1 cellular context compared by ENCODE assay signal in the genomic region with DNA sequence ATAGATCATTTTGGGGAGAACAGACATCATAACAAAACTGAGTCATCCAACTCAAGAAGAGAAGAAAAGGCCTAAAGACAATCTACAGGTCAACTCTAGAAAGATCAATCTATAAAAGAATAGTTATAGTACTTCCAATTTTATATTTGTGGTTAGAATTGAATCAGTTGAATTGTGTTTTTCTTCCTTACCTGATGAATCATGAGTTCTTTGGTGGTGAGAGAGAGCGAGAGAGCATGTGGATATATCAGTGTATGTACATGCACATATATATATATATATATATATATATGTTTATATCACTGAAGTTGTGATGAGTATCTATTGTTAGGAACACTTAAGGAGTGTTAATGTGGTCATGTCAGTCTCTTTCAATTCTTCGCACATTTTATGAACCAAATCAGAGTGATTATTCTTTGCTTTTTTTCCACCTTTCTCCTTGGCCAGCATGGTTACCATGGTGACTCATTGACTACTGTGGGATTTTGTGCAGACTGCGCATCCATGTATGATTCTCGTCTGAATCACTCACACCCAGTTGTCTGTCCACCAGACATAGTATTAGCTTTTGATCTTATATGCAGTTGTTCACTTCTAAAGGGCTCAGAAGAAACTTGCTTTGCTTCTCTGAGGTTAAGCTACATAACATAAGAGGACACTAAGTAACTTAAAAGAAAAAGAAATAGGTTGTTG.
TF ChIP-seq lines count a peak whose summit lies in the region.

No MANE protein-coding gene starts in this region.

TF ChIP-seq in K562, 482 proteins besides CTCF, POLR2A, EP300 and RAD21 (continued from another document):
- TF ChIP-seq XRCC4 (IDR thresholded peaks at IDR 0.05; ENCODE audit: extremely low read depth, insufficient read depth, insufficient read length): no peak
